2 cellular contexts compared by ENCODE assay signal in genomic region chr11:1408346-1408745, GRCh38.
TF ChIP-seq lines count a peak whose summit lies in the region.

No MANE protein-coding gene starts in this region.

TF ChIP-seq in IMR-90, 13 proteins besides CTCF, POLR2A, EP300 and RAD21:
- TF ChIP-seq CEBPB (IDR thresholded peaks at IDR 0.05; ENCODE audit: low read depth, low read length), result no peak
- TF ChIP-seq BHLHE40 (IDR thresholded peaks at IDR 0.05; ENCODE audit: low read depth, low read length), result no peak
- TF ChIP-seq ELK1 (IDR thresholded peaks at IDR 0.05; ENCODE audit: borderline replicate concordance, low read depth, low read length), result no peak
- TF ChIP-seq FOS (IDR thresholded peaks at IDR 0.05; ENCODE audit: low read depth, low read length), result no peak
- no peak for TF ChIP-seq MXI1 (IDR thresholded peaks at IDR 0.05; ENCODE audit: borderline replicate concordance, low read depth, low read length)
- TF ChIP-seq, protein P1, sequence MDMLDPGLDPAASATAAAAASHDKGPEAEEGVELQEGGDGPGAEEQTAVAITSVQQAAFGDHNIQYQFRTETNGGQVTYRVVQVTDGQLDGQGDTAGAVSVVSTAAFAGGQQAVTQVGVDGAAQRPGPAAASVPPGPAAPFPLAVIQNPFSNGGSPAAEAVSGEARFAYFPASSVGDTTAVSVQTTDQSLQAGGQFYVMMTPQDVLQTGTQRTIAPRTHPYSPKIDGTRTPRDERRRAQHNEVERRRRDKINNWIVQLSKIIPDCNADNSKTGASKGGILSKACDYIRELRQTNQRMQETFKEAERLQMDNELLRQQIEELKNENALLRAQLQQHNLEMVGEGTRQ (IDR thresholded peaks at IDR 0.05; ENCODE audit: low read depth, low read length), result no peak

TF ChIP-seq in SK-N-SH, 30 proteins besides CTCF, POLR2A, EP300 and RAD21:
- no peak for TF ChIP-seq FOXM1 (IDR thresholded peaks at IDR 0.05; ENCODE audit: low read depth)
- TF ChIP-seq, protein P2, sequence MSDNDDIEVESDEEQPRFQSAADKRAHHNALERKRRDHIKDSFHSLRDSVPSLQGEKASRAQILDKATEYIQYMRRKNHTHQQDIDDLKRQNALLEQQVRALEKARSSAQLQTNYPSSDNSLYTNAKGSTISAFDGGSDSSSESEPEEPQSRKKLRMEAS (IDR thresholded peaks at IDR 0.05; ENCODE audit: low read depth), result no peak
- no peak for TF ChIP-seq TCF12 (IDR thresholded peaks at IDR 0.05)
- no peak for TF ChIP-seq ELF1 (IDR thresholded peaks at IDR 0.05)
- TF ChIP-seq CHD2 (IDR thresholded peaks at IDR 0.05; ENCODE audit: low read length, partially characterized antibody), result no peak
- no peak for TF ChIP-seq NFIC (IDR thresholded peaks at IDR 0.05; ENCODE audit: borderline replicate concordance)
- no peak for TF ChIP-seq TEAD4 (IDR thresholded peaks at IDR 0.05; ENCODE audit: borderline replicate concordance, insufficient read depth)
- TF ChIP-seq, protein P3, sequence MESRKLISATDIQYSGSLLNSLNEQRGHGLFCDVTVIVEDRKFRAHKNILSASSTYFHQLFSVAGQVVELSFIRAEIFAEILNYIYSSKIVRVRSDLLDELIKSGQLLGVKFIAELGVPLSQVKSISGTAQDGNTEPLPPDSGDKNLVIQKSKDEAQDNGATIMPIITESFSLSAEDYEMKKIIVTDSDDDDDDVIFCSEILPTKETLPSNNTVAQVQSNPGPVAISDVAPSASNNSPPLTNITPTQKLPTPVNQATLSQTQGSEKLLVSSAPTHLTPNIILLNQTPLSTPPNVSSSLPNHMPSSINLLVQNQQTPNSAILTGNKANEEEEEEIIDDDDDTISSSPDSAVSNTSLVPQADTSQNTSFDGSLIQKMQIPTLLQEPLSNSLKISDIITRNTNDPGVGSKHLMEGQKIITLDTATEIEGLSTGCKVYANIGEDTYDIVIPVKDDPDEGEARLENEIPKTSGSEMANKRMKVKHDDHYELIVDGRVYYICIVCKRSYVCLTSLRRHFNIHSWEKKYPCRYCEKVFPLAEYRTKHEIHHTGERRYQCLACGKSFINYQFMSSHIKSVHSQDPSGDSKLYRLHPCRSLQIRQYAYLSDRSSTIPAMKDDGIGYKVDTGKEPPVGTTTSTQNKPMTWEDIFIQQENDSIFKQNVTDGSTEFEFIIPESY (IDR thresholded peaks at IDR 0.05; ENCODE audit: borderline replicate concordance, low read depth), result no peak
- no peak for TF ChIP-seq JUND (IDR thresholded peaks at IDR 0.05)
- no peak for TF ChIP-seq GATA2 (CRISPR knock-in tag; IDR thresholded peaks at IDR 0.05)
- no peak for TF ChIP-seq EZH2phosphoT487 (IDR thresholded peaks at IDR 0.05; ENCODE audit: borderline replicate concordance, low read depth)
- no peak for TF ChIP-seq RXRA (IDR thresholded peaks at IDR 0.05; ENCODE audit: borderline replicate concordance, low read depth)
